14 cellular contexts compared by ENCODE assay signal in genomic region chr1:45016090-45016697, GRCh38. TPM values are rescaled to one million over a fixed set of nuclear protein-coding genes. Genes with fewer than 3 reads are reported as not detected.
DNase-seq lines count a peak whose midpoint lies in the region; ATAC-seq and TF ChIP-seq lines count a peak whose summit lies in the region.
"Had no signal": no experiment of that assay in that cellular context is flagged by ENCODE, and none has a peak within 500 bp of the region (broad histone marks: within the 10 kb centered on the region; RNA-seq: fewer than 3 reads in every experiment).

No MANE protein-coding gene starts in this region.

- CTCF ChIA-PET in activated CD8-positive, alpha-beta memory T cell treated with anti-CD3 and anti-CD28 coated beads, Interleukin-2, amount 10 ng/mL, durations not matched to agents 7 days and 5 days (lab: Charles Lee) = interaction anchor here (1.0 to 13.4 kb wide), 5 partner anchors 17 to 476 kb away, joined by 3 to 341 read pairs (median 21); partner anchors contain the start of genes MUTYH and TESK2

- peaks cover 28% of the 10 kb centered on the region for H3K4me1 Mint-ChIP-seq in activated CD8-positive, alpha-beta memory T cell treated with anti-CD3 and anti-CD28 coated beads, Interleukin-2, amount 10 ng/mL, durations not matched to agents 7 days and 5 days
- H3K4me1 Mint-ChIP-seq in osteocyte (ENCODE audit: unreplicated experiment) = peaks cover 29% of the 10 kb centered on the region
- peaks cover 16% of the 10 kb centered on the region for H3K4me1 Mint-ChIP-seq in type B pancreatic cell (ENCODE audit: unreplicated experiment)
- peaks cover 37% of the 10 kb centered on the region for H3K4me1 Mint-ChIP-seq in stimulated activated naive CD8-positive, alpha-beta T cell treated with anti-CD3 and anti-CD28 coated beads, Interleukin-15, amount 100 ng/mL, for 72 hours

- no peak for TF ChIP-seq CTCF in osteocyte (IDR thresholded peaks at IDR 0.05)
- no peak for TF ChIP-seq CTCF in type B pancreatic cell (conservative IDR thresholded peaks at IDR 0.05)

- H3K36me3 Mint-ChIP-seq in activated CD8-positive, alpha-beta memory T cell treated with anti-CD3 and anti-CD28 coated beads, Interleukin-2, amount 10 ng/mL, durations not matched to agents 7 days and 5 days = peaks cover 6% of the 10 kb centered on the region
- H3K36me3 Mint-ChIP-seq in osteocyte (ENCODE audit: unreplicated experiment) (peaks cover 9% of the 10 kb centered on the region), type B pancreatic cell (peaks cover 6% of the 10 kb centered on the region)

- H3K4me3 Mint-ChIP-seq in activated CD8-positive, alpha-beta memory T cell treated with anti-CD3 and anti-CD28 coated beads, Interleukin-2, amount 10 ng/mL, durations not matched to agents 7 days and 5 days = no peak overlapping the region
- H3K4me3 Mint-ChIP-seq in osteocyte (ENCODE audit: unreplicated experiment) = no peak overlapping the region
- no peak overlapping the region for H3K4me3 Mint-ChIP-seq in type B pancreatic cell
- H3K4me3 Mint-ChIP-seq in stimulated activated naive CD8-positive, alpha-beta T cell treated with anti-CD3 and anti-CD28 coated beads, Interleukin-15, amount 100 ng/mL, for 72 hours = no peak overlapping the region
- H3K4me3 Mint-ChIP-seq: CD4-positive, alpha-beta T cell; H9 had no signal

- ATAC-seq in activated CD8-positive, alpha-beta memory T cell treated with anti-CD3 and anti-CD28 coated beads, Interleukin-2, amount 10 ng/mL, durations not matched to agents 7 days and 5 days = no peak
- ATAC-seq in stimulated activated naive CD8-positive, alpha-beta T cell treated with anti-CD3 and anti-CD28 coated beads, Interleukin-15, amount 100 ng/mL, for 72 hours = no peak
- ATAC-seq in HG03159 (IDR thresholded peaks at IDR 0.05; ENCODE audit: unreplicated experiment) = no peak
- ATAC-seq: A549 had no signal

- H3K27me3 Mint-ChIP-seq in activated CD8-positive, alpha-beta memory T cell treated with anti-CD3 and anti-CD28 coated beads, Interleukin-2, amount 10 ng/mL, durations not matched to agents 7 days and 5 days = no peaks in the 10 kb centered on the region
- H3K27me3 Mint-ChIP-seq in osteocyte (ENCODE audit: unreplicated experiment) (no peaks in the 10 kb centered on the region), type B pancreatic cell (no peaks in the 10 kb centered on the region)
- no peaks in the 10 kb centered on the region for H3K27me3 Mint-ChIP-seq in stimulated activated naive CD8-positive, alpha-beta T cell treated with anti-CD3 and anti-CD28 coated beads, Interleukin-15, amount 100 ng/mL, for 72 hours
- H3K27me3 Mint-ChIP-seq: CD4-positive, alpha-beta T cell had no signal

- DNase-seq in activated CD8-positive, alpha-beta memory T cell treated with anti-CD3 and anti-CD28 coated beads, Interleukin-2, amount 10 ng/mL, durations not matched to agents 7 days and 5 days = peak; percentile 22
- no peak for DNase-seq in activated CD8-positive, alpha-beta memory T cell treated with anti-CD3 and anti-CD28 coated beads, Interleukin-2, amount 50 U/mL, for 4 hours
- DNase-seq in ecto neural progenitor cell (ENCODE audit: low spot score) = peak; percentile 12
- DNase-seq in osteocyte (ENCODE audit: extremely low spot score, unreplicated experiment) = peak; percentile 27
- peak; percentile 16 for DNase-seq in type B pancreatic cell (ENCODE audit: extremely low spot score, unreplicated experiment)
- DNase-seq in NOMO-1 treated with DMSO at 0.1 percent for 48 hours (lab: John Stamatoyannopoulos, UW; ENCODE audit: unreplicated experiment) = no peak
- no peak for DNase-seq in stimulated activated naive CD8-positive, alpha-beta T cell treated with anti-CD3 and anti-CD28 coated beads, Interleukin-15, amount 100 ng/mL, for 72 hours
- DNase-seq: AML-193; CD4-positive, alpha-beta T cell; DMS79 treated with DMSO at 0.1 percent for 48 hours; GF-D8; H9 had no signal

- no peak overlapping the region for H3K27ac Mint-ChIP-seq in activated CD8-positive, alpha-beta memory T cell treated with anti-CD3 and anti-CD28 coated beads, Interleukin-2, amount 10 ng/mL, durations not matched to agents 7 days and 5 days
- no peak overlapping the region for H3K27ac Mint-ChIP-seq in osteocyte (ENCODE audit: unreplicated experiment)
- H3K27ac Mint-ChIP-seq in type B pancreatic cell = no peak overlapping the region
- H3K27ac Mint-ChIP-seq in stimulated activated naive CD8-positive, alpha-beta T cell treated with anti-CD3 and anti-CD28 coated beads, Interleukin-15, amount 100 ng/mL, for 72 hours = no peak overlapping the region
- H3K27ac Mint-ChIP-seq: CD4-positive, alpha-beta T cell had no signal

- no peaks in the 10 kb centered on the region for H3K9me3 Mint-ChIP-seq in activated CD8-positive, alpha-beta memory T cell treated with anti-CD3 and anti-CD28 coated beads, Interleukin-2, amount 10 ng/mL, durations not matched to agents 7 days and 5 days (ENCODE audit: low read depth)
- no peaks in the 10 kb centered on the region for H3K9me3 Mint-ChIP-seq in osteocyte (ENCODE audit: unreplicated experiment)
- no peaks in the 10 kb centered on the region for H3K9me3 Mint-ChIP-seq in type B pancreatic cell
- no peaks in the 10 kb centered on the region for H3K9me3 Mint-ChIP-seq in stimulated activated naive CD8-positive, alpha-beta T cell treated with anti-CD3 and anti-CD28 coated beads, Interleukin-15, amount 100 ng/mL, for 72 hours
- H3K9me3 Mint-ChIP-seq: CD4-positive, alpha-beta T cell; H9 had no signal

RNA-seq across cellular contexts. Expression of gene UROD, which starts 4.1 kb away (rescaled TPM):
- 10 to 100 TPM; 68.5 to 72.7 TPM for total RNA-seq in activated CD8-positive, alpha-beta memory T cell treated with anti-CD3 and anti-CD28 coated beads, Interleukin-2, amount 10 ng/mL, durations not matched to agents 7 days and 5 days
- total RNA-seq in osteocyte = 128 and 131 TPM in 2 replicates
- 49.4 and 84.7 TPM in 2 replicates for total RNA-seq in type B pancreatic cell (ENCODE audit: low replicate concordance)

RNA-seq across cellular contexts. Expression of gene HECTD3, which starts 5.1 kb away (rescaled TPM):
- total RNA-seq in activated CD8-positive, alpha-beta memory T cell treated with anti-CD3 and anti-CD28 coated beads, Interleukin-2, amount 10 ng/mL, durations not matched to agents 7 days and 5 days = 10 to 100 TPM; 31.5 to 32.6 TPM
- total RNA-seq in osteocyte (48.1 and 49.4 TPM in 2 replicates), type B pancreatic cell (ENCODE audit: low replicate concordance) (33.9 and 45.7 TPM in 2 replicates)

RNA-seq across cellular contexts. Expression of gene EIF2B3, which starts 29.8 kb away (rescaled TPM):
- 10 to 100 TPM; 26.5 to 33.3 TPM for total RNA-seq in activated CD8-positive, alpha-beta memory T cell treated with anti-CD3 and anti-CD28 coated beads, Interleukin-2, amount 10 ng/mL, durations not matched to agents 7 days and 5 days
- total RNA-seq in osteocyte (29.8 and 30.2 TPM in 2 replicates), type B pancreatic cell (ENCODE audit: low replicate concordance) (16.1 and 21.9 TPM in 2 replicates)

Comparison
In these comparisons a context has a peak if more than half of its experiments do, and no peak if none do; other contexts are left out.
1. DNase-seq: peak in activated CD8-positive, alpha-beta memory T cell treated with anti-CD3 and anti-CD28 coated beads, Interleukin-2, amount 10 ng/mL, durations not matched to agents 7 days and 5 days (single experiment), ecto neural progenitor cell (single experiment), osteocyte (single experiment) and type B pancreatic cell (single experiment); none in activated CD8-positive, alpha-beta memory T cell treated with anti-CD3 and anti-CD28 coated beads, Interleukin-2, amount 50 U/mL, for 4 hours (single experiment), NOMO-1 treated with DMSO at 0.1 percent for 48 hours (single experiment) and stimulated activated naive CD8-positive, alpha-beta T cell treated with anti-CD3 and anti-CD28 coated beads, Interleukin-15, amount 100 ng/mL, for 72 hours (0 of 2).